Comparison of ENCODE assay signal across 1 cellular context in genomic region chr7:100556541-100556940, GRCh38.
TF ChIP-seq lines count a peak whose summit lies in the region.

No MANE protein-coding gene starts in this region.

TF ChIP-seq in K562, 482 proteins besides CTCF, POLR2A, EP300 and RAD21 (continues in another document):
- no peak for TF ChIP-seq ATF2 (CRISPR knock-in tag; IDR thresholded peaks at IDR 0.05)
- no peak for TF ChIP-seq ZNF398 (CRISPR knock-in tag; IDR thresholded peaks at IDR 0.05)
- TF ChIP-seq NONO (IDR thresholded peaks at IDR 0.05; ENCODE audit: low read depth in 2 of 2, low read length in 1 of 2): no peak
- no peak for TF ChIP-seq TAF15 (IDR thresholded peaks at IDR 0.05; ENCODE audit: low read depth, low read length)
- TF ChIP-seq DPF2 (IDR thresholded peaks at IDR 0.05): peak; percentile 40; the same call in 1 of the 2 replicates
- TF ChIP-seq ZNF23 (CRISPR knock-in tag; IDR thresholded peaks at IDR 0.05): no peak
- no peak for TF ChIP-seq DIDO1 (tag; IDR thresholded peaks at IDR 0.05; ENCODE audit: low read depth)
- TF ChIP-seq MAFF (IDR thresholded peaks at IDR 0.05; ENCODE audit: low read length): peak; percentile 53; the same call in 1 of the 2 replicates
- TF ChIP-seq VEZF1 (CRISPR knock-in tag; IDR thresholded peaks at IDR 0.05): peak; percentile 24; the same call in 1 of the 2 replicates
- peak; percentile 82 for TF ChIP-seq MAFG (tag; conservative IDR thresholded peaks at IDR 0.05)
- no peak for TF ChIP-seq ZNF511 (CRISPR knock-in tag; IDR thresholded peaks at IDR 0.05)
- 0 out of 2 replicates have a peak, but pooled peaks have one; percentile 45 for TF ChIP-seq ZNF766 (CRISPR knock-in tag; conservative IDR thresholded peaks at IDR 0.05)
- no peak for TF ChIP-seq BCOR (IDR thresholded peaks at IDR 0.05)
- TF ChIP-seq NFYB (IDR thresholded peaks at IDR 0.05; ENCODE audit: extremely low read depth, insufficient read length): no peak
- peak; percentile 22; the same call in 1 of the 2 replicates for TF ChIP-seq ARID1B (IDR thresholded peaks at IDR 0.05)
- TF ChIP-seq ZNF133 (CRISPR knock-in tag; IDR thresholded peaks at IDR 0.05): no peak
- TF ChIP-seq SMARCE1 (IDR thresholded peaks at IDR 0.05): no peak
- no peak for TF ChIP-seq CHCHD3 (CRISPR knock-in tag; IDR thresholded peaks at IDR 0.05)
- TF ChIP-seq TBP (optimal IDR thresholded peaks at IDR 0.05; ENCODE audit: low read depth, low read length): no peak
- TF ChIP-seq, protein P1, sequence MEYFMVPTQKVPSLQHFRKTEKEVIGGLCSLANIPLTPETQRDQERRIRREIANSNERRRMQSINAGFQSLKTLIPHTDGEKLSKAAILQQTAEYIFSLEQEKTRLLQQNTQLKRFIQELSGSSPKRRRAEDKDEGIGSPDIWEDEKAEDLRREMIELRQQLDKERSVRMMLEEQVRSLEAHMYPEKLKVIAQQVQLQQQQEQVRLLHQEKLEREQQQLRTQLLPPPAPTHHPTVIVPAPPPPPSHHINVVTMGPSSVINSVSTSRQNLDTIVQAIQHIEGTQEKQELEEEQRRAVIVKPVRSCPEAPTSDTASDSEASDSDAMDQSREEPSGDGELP (CRISPR knock-in tag; IDR thresholded peaks at IDR 0.05; ENCODE audit: borderline replicate concordance): no peak
- TF ChIP-seq NCOA1 (IDR thresholded peaks at IDR 0.05; ENCODE audit: low read depth): no peak
- TF ChIP-seq TBL1XR1 (IDR thresholded peaks at IDR 0.05; ENCODE audit: low read length in 2 of 2): no peak
- TF ChIP-seq NFIC (IDR thresholded peaks at IDR 0.05): 0 out of 2 replicates have a peak, but pooled peaks have one; percentile 16
- no peak for TF ChIP-seq ETS1 (conservative IDR thresholded peaks at IDR 0.05; ENCODE audit: control insufficient read depth, low read depth, low read length)
- TF ChIP-seq PHF21A (IDR thresholded peaks at IDR 0.05; ENCODE audit: borderline replicate concordance, low read depth): no peak
- no peak for TF ChIP-seq RCOR1 (IDR thresholded peaks at IDR 0.05; ENCODE audit: borderline replicate concordance in 1 of 2, low read depth in 2 of 2, low read length in 2 of 2)
- no peak for TF ChIP-seq USF1 (CRISPR knock-in tag; IDR thresholded peaks at IDR 0.05)
- no peak for TF ChIP-seq E2F5 (CRISPR knock-in tag; IDR thresholded peaks at IDR 0.05)
- TF ChIP-seq CAMTA2 (CRISPR knock-in tag; conservative IDR thresholded peaks at IDR 0.05): no peak
- TF ChIP-seq NFE2 (IDR thresholded peaks at IDR 0.05; ENCODE audit: low read depth): peak; percentile 73
- no peak for TF ChIP-seq ZNF584 (CRISPR knock-in tag; IDR thresholded peaks at IDR 0.05; ENCODE audit: low read depth)
- TF ChIP-seq, protein P2, sequence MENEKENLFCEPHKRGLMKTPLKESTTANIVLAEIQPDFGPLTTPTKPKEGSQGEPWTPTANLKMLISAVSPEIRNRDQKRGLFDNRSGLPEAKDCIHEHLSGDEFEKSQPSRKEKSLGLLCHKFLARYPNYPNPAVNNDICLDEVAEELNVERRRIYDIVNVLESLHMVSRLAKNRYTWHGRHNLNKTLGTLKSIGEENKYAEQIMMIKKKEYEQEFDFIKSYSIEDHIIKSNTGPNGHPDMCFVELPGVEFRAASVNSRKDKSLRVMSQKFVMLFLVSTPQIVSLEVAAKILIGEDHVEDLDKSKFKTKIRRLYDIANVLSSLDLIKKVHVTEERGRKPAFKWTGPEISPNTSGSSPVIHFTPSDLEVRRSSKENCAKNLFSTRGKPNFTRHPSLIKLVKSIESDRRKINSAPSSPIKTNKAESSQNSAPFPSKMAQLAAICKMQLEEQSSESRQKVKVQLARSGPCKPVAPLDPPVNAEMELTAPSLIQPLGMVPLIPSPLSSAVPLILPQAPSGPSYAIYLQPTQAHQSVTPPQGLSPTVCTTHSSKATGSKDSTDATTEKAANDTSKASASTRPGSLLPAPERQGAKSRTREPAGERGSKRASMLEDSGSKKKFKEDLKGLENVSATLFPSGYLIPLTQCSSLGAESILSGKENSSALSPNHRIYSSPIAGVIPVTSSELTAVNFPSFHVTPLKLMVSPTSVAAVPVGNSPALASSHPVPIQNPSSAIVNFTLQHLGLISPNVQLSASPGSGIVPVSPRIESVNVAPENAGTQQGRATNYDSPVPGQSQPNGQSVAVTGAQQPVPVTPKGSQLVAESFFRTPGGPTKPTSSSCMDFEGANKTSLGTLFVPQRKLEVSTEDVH (IDR thresholded peaks at IDR 0.05; ENCODE audit: low read depth, partially characterized antibody): no peak
- TF ChIP-seq YBX1 (IDR thresholded peaks at IDR 0.05): no peak
- TF ChIP-seq ZNF592 (IDR thresholded peaks at IDR 0.05): 0 out of 2 replicates have a peak, but pooled peaks have one; percentile 41
- TF ChIP-seq HDAC8 (tag; IDR thresholded peaks at IDR 0.05): no peak
- TF ChIP-seq ZNF146 (CRISPR knock-in tag; IDR thresholded peaks at IDR 0.05; ENCODE audit: unreplicated experiment): no peak
- no peak for TF ChIP-seq MTA1 (IDR thresholded peaks at IDR 0.05; ENCODE audit: borderline replicate concordance)
- no peak for TF ChIP-seq SOX6 (IDR thresholded peaks at IDR 0.05)
- no peak for TF ChIP-seq CHD1 (IDR thresholded peaks at IDR 0.05; ENCODE audit: low read length)
- no peak for TF ChIP-seq IRF2 (CRISPR knock-in tag; IDR thresholded peaks at IDR 0.05)
- TF ChIP-seq ZNF253 (CRISPR knock-in tag; conservative IDR thresholded peaks at IDR 0.05): no peak
- TF ChIP-seq TCF3 (CRISPR knock-in tag; IDR thresholded peaks at IDR 0.05): 0 out of 2 replicates have a peak, but pooled peaks have one; percentile 14
- no peak for TF ChIP-seq DDX20 (tag; IDR thresholded peaks at IDR 0.05; ENCODE audit: low read depth)
- peak; percentile 28; the same call in 1 of the 2 replicates for TF ChIP-seq ZNF316 (IDR thresholded peaks at IDR 0.05)
- TF ChIP-seq NR2C1 (IDR thresholded peaks at IDR 0.05): no peak
- no peak for TF ChIP-seq NR2C1 (tag; IDR thresholded peaks at IDR 0.05)
- TF ChIP-seq ZZZ3 (IDR thresholded peaks at IDR 0.05): no peak
